8 cellular contexts compared by ENCODE assay signal in genomic region chr1:164559342-164560070, GRCh38. TPM values are rescaled to one million over a fixed set of nuclear protein-coding genes. Genes with fewer than 3 reads are reported as not detected.
A peak's percentile ranks its signal among the peaks of the same experiment; 100 is the strongest.
DNase-seq lines count a peak whose midpoint lies in the region; ATAC-seq and TF ChIP-seq lines count a peak whose summit lies in the region.

No MANE protein-coding gene starts in this region.

- no peaks in the 10 kb centered on the region for H3K9me3 Mint-ChIP-seq in activated naive CD4-positive, alpha-beta T cell treated with anti-CD3 and anti-CD28 coated beads, Interleukin-2, amount 10 ng/mL, durations not matched to agents 7 days and 5 days
- no peaks in the 10 kb centered on the region for H3K9me3 Mint-ChIP-seq in endothelial cell (ENCODE audit: unreplicated experiment)

- H3K27ac Mint-ChIP-seq in activated naive CD4-positive, alpha-beta T cell treated with anti-CD3 and anti-CD28 coated beads, Interleukin-2, amount 10 ng/mL, durations not matched to agents 7 days and 5 days: no peak overlapping the region
- H3K27ac Mint-ChIP-seq in endothelial cell (ENCODE audit: unreplicated experiment): peak overlapping the region; percentile 82

- peak in 1 of 2 donors; percentile 38 for ATAC-seq in upper lobe of left lung (ENCODE audit: low FRiP score in 2 of 2)
- ATAC-seq in esophagus mucosa: no peak

- no peak for DNase-seq in activated naive CD4-positive, alpha-beta T cell treated with anti-CD3 and anti-CD28 coated beads, Interleukin-2, amount 10 ng/mL, durations not matched to agents 7 days and 5 days
- no peak for DNase-seq in activated naive CD4-positive, alpha-beta T cell treated with Interleukin-2 at 50 U/mL for 16 hours
- DNase-seq in RPMI7951 (ENCODE audit: low read depth) (peak; percentile 2), endothelial cell (ENCODE audit: low spot score) (peak; percentile 57), upper lobe of left lung (peak in 1 of 2 donors; percentile 54), GM19238 (ENCODE audit: insufficient read length, low spot score) (no peak)

- no peaks in the 10 kb centered on the region for H3K27me3 ChIP-seq in upper lobe of left lung

- H3K4me3 ChIP-seq in mesodermal cell (ENCODE audit: extremely low read depth, insufficient read depth, low read length, poor library complexity, severe bottlenecking) (peak overlapping the region; percentile 76), upper lobe of left lung (peak overlapping the region; percentile 66 to 82 (median 75))

- H3K4me1 ChIP-seq in mesodermal cell (ENCODE audit: control insufficient read depth, insufficient read depth, low read length, poor library complexity, severe bottlenecking) (peaks cover 15% of the 10 kb centered on the region), upper lobe of left lung (peaks cover 0 to 21% (median 4%) of the 10 kb centered on the region in 4 donors)

- no peak for TF ChIP-seq POLR2A in upper lobe of left lung (IDR thresholded peaks at IDR 0.05)

- H3K4me3 Mint-ChIP-seq in activated naive CD4-positive, alpha-beta T cell treated with anti-CD3 and anti-CD28 coated beads, Interleukin-2, amount 10 ng/mL, durations not matched to agents 7 days and 5 days: peak overlapping the region; percentile 51
- peak overlapping the region; percentile 96 for H3K4me3 Mint-ChIP-seq in endothelial cell (ENCODE audit: unreplicated experiment)

- TF ChIP-seq CTCF in endothelial cell (IDR thresholded peaks at IDR 0.05; ENCODE audit: unreplicated experiment): no peak
- no peak for TF ChIP-seq CTCF in upper lobe of left lung (IDR thresholded peaks at IDR 0.05)

- H3K4me1 Mint-ChIP-seq in activated naive CD4-positive, alpha-beta T cell treated with anti-CD3 and anti-CD28 coated beads, Interleukin-2, amount 10 ng/mL, durations not matched to agents 7 days and 5 days: peaks cover 8% of the 10 kb centered on the region
- peaks cover 16% of the 10 kb centered on the region for H3K4me1 Mint-ChIP-seq in endothelial cell (ENCODE audit: unreplicated experiment)

- H3K27ac ChIP-seq in mesodermal cell (ENCODE audit: low read depth, low read length, severe bottlenecking): peak overlapping the region; percentile 70
- peak overlapping the region; percentile 60 to 89 (median 82) for H3K27ac ChIP-seq in upper lobe of left lung

- CTCF ChIA-PET in activated naive CD4-positive, alpha-beta T cell treated with anti-CD3 and anti-CD28 coated beads, Interleukin-2, amount 10 ng/mL, durations not matched to agents 7 days and 5 days (lab: Charles Lee): no interaction called here

- H3K36me3 ChIP-seq in mesodermal cell (ENCODE audit: control insufficient read depth, insufficient read depth, low read length): peaks cover 2% of the 10 kb centered on the region
- no peaks in the 10 kb centered on the region for H3K36me3 ChIP-seq in upper lobe of left lung

- TF ChIP-seq EP300 in upper lobe of left lung (IDR thresholded peaks at IDR 0.05): no peak

- H3K9me3 ChIP-seq in mesodermal cell (ENCODE audit: control insufficient read depth, low read length): no peaks in the 10 kb centered on the region
- no peaks in the 10 kb centered on the region for H3K9me3 ChIP-seq in upper lobe of left lung

- 0 to 1% methylated on average over 5 to 8 of the region's 20 CpGs for WGBS in mesodermal cell (ENCODE audit: insufficient coverage in 2 of 2), 2 experiments
- WGBS in upper lobe of left lung, 2 donors: 1% methylated on average over 19 to 20 of the region's 20 CpGs

- H3K36me3 Mint-ChIP-seq in activated naive CD4-positive, alpha-beta T cell treated with anti-CD3 and anti-CD28 coated beads, Interleukin-2, amount 10 ng/mL, durations not matched to agents 7 days and 5 days: no peaks in the 10 kb centered on the region
- H3K36me3 Mint-ChIP-seq in endothelial cell (ENCODE audit: low read depth, unreplicated experiment): no peaks in the 10 kb centered on the region

- H3K27me3 Mint-ChIP-seq in activated naive CD4-positive, alpha-beta T cell treated with anti-CD3 and anti-CD28 coated beads, Interleukin-2, amount 10 ng/mL, durations not matched to agents 7 days and 5 days: peaks cover 33% of the 10 kb centered on the region
- H3K27me3 Mint-ChIP-seq in endothelial cell (ENCODE audit: unreplicated experiment): no peaks in the 10 kb centered on the region

RNA-seq across cellular contexts. Expression of gene PBX1, which starts 0.5 kb away (rescaled TPM):
- total RNA-seq in RPMI7951 (2014; rRNA removed; shearing (Covaris generic)): 1.7 and 2.4 TPM in 2 replicates
- total RNA-seq in endothelial cell (ENCODE audit: unreplicated experiment) (44.2 TPM), upper lobe of left lung (10 to 100 TPM; 17.8 to 59.6 (median 38.3) TPM), esophagus mucosa (31.5 TPM)
- polyA plus RNA-seq in mesodermal cell (2013, experiment 1 of 2): 59.3 TPM
- polyA plus RNA-seq in mesodermal cell (2013, experiment 2 of 2): 56.0 TPM

Comparison
In these comparisons a context has a peak if more than half of its experiments do, and no peak if none do; other contexts are left out.
1. DNase-seq: peak in RPMI7951 (single experiment) and endothelial cell (single experiment); none in activated naive CD4-positive, alpha-beta T cell treated with anti-CD3 and anti-CD28 coated beads, Interleukin-2, amount 10 ng/mL, durations not matched to agents 7 days and 5 days (single experiment), activated naive CD4-positive, alpha-beta T cell treated with Interleukin-2 at 50 U/mL for 16 hours (single experiment) and GM19238 (single experiment).